ENCODE assay signal across 17 cellular contexts in genomic region chr9:69034071-69034470, GRCh38. TPM values are rescaled to one million over a fixed set of nuclear protein-coding genes. Genes with fewer than 3 reads are reported as not detected.
"Had no signal": no experiment of that assay in that cellular context is flagged by ENCODE, and none has a peak within 500 bp of the region (broad histone marks: within the 10 kb centered on the region; RNA-seq: fewer than 3 reads in every experiment).

No MANE protein-coding gene starts in this region.

- H3K36me3 Mint-ChIP-seq: stimulated activated memory B cell treated with anti-CD40 and anti-IgM and Interleukin-4, amounts not matched to agents 10 μg/mL and 1 μg/mL and 100 μg/mL, for 72 hours had no signal

- H3K27me3 Mint-ChIP-seq: activated CD4-positive, alpha-beta memory T cell treated with anti-CD3 and anti-CD28 coated beads for 36 hours; activated naive CD8-positive, alpha-beta T cell treated with anti-CD3 and anti-CD28 coated beads, Interleukin-2, amount 50 U/mL, for 24 hours; stimulated activated memory B cell treated with anti-CD40 and anti-IgM and Interleukin-4, amounts not matched to agents 10 μg/mL and 1 μg/mL and 100 μg/mL, for 72 hours had no signal

- H3K9me3 Mint-ChIP-seq: stimulated activated memory B cell treated with anti-CD40 and anti-IgM and Interleukin-4, amounts not matched to agents 10 μg/mL and 1 μg/mL and 100 μg/mL, for 72 hours had no signal

- FAIRE-seq: kidney had no signal

- H3K27ac Mint-ChIP-seq: activated CD4-positive, alpha-beta memory T cell treated with anti-CD3 and anti-CD28 coated beads for 36 hours; activated naive CD8-positive, alpha-beta T cell treated with anti-CD3 and anti-CD28 coated beads, Interleukin-2, amount 50 U/mL, for 24 hours; activated T-cell treated with anti-CD3 and anti-CD28 coated beads, Interleukin-2, amount 50 U/mL, for 72 hours; stimulated activated memory B cell treated with anti-CD40 and anti-IgM and Interleukin-4, amounts not matched to agents 10 μg/mL and 1 μg/mL and 100 μg/mL, for 72 hours; T-helper 2 cell treated with Interferon-gamma antibody and Interleukin-4, amounts not matched to agents 5 μg/mL and 100 μg/mL, for 36 hours had no signal

- DNase-seq: activated CD4-positive, alpha-beta memory T cell treated with anti-CD3 and anti-CD28 coated beads for 36 hours; activated naive CD8-positive, alpha-beta T cell treated with anti-CD3 and anti-CD28 coated beads, Interleukin-2, amount 50 U/mL, for 24 hours; activated T-cell treated with anti-CD3 and anti-CD28 coated beads, Interleukin-2, amount 50 U/mL, for 72 hours; effector memory CD4-positive, alpha-beta T cell; kidney; mesendoderm; posterior cingulate gyrus had no signal

- H3K4me3 ChIP-seq: ascending aorta, coronary artery, gastroesophageal sphincter, right atrium auricular region, tibial nerve had no signal

- H3K27me3 ChIP-seq: ascending aorta, gastroesophageal sphincter, right atrium auricular region, tibial nerve had no signal

- H3K4me3 Mint-ChIP-seq: activated CD4-positive, alpha-beta memory T cell treated with anti-CD3 and anti-CD28 coated beads for 36 hours; activated naive CD8-positive, alpha-beta T cell treated with anti-CD3 and anti-CD28 coated beads, Interleukin-2, amount 50 U/mL, for 24 hours; T-helper 2 cell treated with Interferon-gamma antibody and Interleukin-4, amounts not matched to agents 5 μg/mL and 100 μg/mL, for 36 hours had no signal

- H3K27ac ChIP-seq: ascending aorta, coronary artery, epithelial cell of prostate, gastroesophageal sphincter, right atrium auricular region, tibial nerve had no signal

- H3K36me3 ChIP-seq: ascending aorta, gastroesophageal sphincter, right atrium auricular region, tibial nerve had no signal

RNA-seq across cellular contexts. Expression of gene FXN, which starts 1.5 kb away (rescaled TPM):
- total RNA-seq: ascending aorta had no signal

RNA-seq across cellular contexts. Expression of gene PRKACG, which starts 20.2 kb away (rescaled TPM):
- total RNA-seq: activated CD4-positive, alpha-beta memory T cell treated with anti-CD3 and anti-CD28 coated beads for 36 hours; activated T-cell treated with anti-CD3 and anti-CD28 coated beads, Interleukin-2, amount 50 U/mL, for 72 hours; ascending aorta; cardiac septum; gastroesophageal sphincter; kidney; liver; right atrium auricular region; tibial nerve had no signal
- polyA plus RNA-seq: liver had no signal
